ENCODE assay signal across 2 cellular contexts in the genomic region with DNA sequence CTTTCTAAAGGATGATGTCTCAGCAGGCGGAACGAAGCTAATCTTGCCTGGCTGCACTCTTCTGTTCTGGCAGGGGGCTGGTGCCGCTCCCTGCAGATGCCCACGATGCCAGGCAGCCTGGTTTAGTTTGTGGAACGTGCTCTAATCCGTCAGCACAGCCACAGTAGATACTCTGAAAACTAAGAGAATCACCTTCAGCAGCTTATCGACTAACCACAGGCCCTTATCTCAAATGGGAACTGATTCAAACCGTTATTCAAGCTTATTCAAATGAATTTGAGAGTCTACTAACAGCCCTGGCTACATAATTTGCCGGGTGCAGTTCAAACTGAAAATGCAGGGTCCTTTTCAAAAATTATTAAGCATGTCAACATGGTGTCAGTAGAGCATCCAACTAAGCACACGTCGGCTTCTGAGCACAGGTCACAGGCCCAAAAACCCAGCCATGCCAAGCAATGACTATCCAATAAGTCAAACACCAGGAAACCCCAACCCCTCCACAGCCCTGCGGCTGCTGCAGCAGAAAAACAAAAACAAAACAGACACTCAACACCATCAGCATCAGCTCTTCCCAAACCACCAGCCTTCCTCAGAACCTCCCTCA.
TF ChIP-seq lines count a peak whose summit lies in the region.

No MANE protein-coding gene starts in this region.

TF ChIP-seq in A549, 52 proteins besides CTCF, POLR2A, EP300 and RAD21 (continued from another document):
- TF ChIP-seq ZFP36 (IDR thresholded peaks at IDR 0.05; ENCODE audit: borderline replicate concordance, partially characterized antibody) (no peak), SREBF2 (IDR thresholded peaks at IDR 0.05) (no peak), ZSCAN20 (CRISPR knock-in tag; IDR thresholded peaks at IDR 0.05) (no peak), MAZ (IDR thresholded peaks at IDR 0.05; ENCODE audit: borderline replicate concordance, low read depth, low read length) (no peak), JUNB (IDR thresholded peaks at IDR 0.05) (no peak), PBX3 (IDR thresholded peaks at IDR 0.05) (no peak), FOSB (CRISPR knock-in tag; IDR thresholded peaks at IDR 0.05) (no peak), RARB (CRISPR knock-in tag; IDR thresholded peaks at IDR 0.05) (no peak), PHF8 (IDR thresholded peaks at IDR 0.05; ENCODE audit: borderline replicate concordance, low read depth) (no peak), ELK1 (IDR thresholded peaks at IDR 0.05; ENCODE audit: low read depth, low read length) (no peak), CHD2 (IDR thresholded peaks at IDR 0.05; ENCODE audit: low read length, partially characterized antibody) (no peak)
- TF ChIP-seq, protein P1, sequence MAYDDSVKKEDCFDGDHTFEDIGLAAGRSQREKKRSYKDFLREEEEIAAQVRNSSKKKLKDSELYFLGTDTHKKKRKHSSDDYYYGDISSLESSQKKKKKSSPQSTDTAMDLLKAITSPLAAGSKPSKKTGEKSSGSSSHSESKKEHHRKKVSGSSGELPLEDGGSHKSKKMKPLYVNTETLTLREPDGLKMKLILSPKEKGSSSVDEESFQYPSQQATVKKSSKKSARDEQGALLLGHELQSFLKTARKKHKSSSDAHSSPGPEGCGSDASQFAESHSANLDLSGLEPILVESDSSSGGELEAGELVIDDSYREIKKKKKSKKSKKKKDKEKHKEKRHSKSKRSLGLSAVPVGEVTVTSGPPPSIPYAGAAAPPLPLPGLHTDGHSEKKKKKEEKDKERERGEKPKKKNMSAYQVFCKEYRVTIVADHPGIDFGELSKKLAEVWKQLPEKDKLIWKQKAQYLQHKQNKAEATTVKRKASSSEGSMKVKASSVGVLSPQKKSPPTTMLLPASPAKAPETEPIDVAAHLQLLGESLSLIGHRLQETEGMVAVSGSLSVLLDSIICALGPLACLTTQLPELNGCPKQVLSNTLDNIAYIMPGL (CRISPR knock-in tag; IDR thresholded peaks at IDR 0.05; ENCODE audit: borderline replicate concordance): no peak

TF ChIP-seq in WTC11, 78 proteins besides CTCF, POLR2A, EP300 and RAD21 (continued from another document):
- TF ChIP-seq ZNF121 (CRISPR knock-in tag; IDR thresholded peaks at IDR 0.05) (no peak), ZMAT4 (CRISPR knock-in tag; IDR thresholded peaks at IDR 0.05) (no peak), GTF2I (CRISPR knock-in tag; conservative IDR thresholded peaks at IDR 0.05) (no peak)
